20 cellular contexts compared by ENCODE assay signal in the genomic region with DNA sequence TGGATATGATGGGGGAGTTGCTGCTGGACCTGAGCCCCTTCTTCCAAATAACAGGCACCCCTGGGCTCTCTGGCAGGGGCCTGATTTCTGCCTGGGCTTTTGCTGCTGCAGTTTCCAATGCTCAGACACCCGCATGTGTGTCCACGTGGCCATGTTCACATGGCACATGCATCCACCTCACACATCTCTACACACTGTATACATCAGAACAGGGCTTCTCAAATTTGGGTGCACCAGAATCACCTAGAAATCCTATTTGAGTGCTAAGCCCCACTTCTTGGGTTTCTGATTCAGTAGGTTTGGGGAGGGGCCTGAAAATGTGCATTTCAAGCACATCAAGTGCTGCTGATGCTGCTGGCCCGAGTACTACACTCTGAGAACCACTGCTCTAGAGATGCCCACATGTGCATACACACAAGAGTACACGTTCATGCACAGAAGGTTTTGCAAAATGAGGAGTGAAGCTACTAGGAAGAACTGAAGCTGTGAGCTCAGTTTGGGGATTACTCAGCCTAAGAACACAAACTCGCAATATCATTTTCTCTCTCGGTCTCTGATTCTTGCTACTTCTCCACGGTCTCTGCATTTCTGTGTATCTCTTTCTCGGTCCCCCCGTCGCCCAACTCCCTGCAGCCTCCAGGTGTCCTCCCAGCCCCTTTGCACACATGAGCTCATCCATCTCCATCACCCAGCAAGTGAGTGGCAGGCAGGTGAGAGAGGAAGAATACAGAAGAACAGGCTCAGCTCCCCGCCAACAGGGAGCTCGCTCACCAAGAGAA.
DNase-seq lines count a peak whose midpoint lies in the region; ATAC-seq and TF ChIP-seq lines count a peak whose summit lies in the region.
"Had no signal": no experiment of that assay in that cellular context is flagged by ENCODE, and none has a peak within 500 bp of the region (broad histone marks: within the 10 kb centered on the region; RNA-seq: fewer than 3 reads in every experiment).

No MANE protein-coding gene starts in this region.

- peak; percentile 40 for ATAC-seq in GM18867 (IDR thresholded peaks at IDR 0.05; ENCODE audit: unreplicated experiment)
- ATAC-seq in GM21786 (IDR thresholded peaks at IDR 0.05; ENCODE audit: unreplicated experiment), result no peak
- ATAC-seq: stimulated activated naive CD8-positive, alpha-beta T cell treated with anti-CD3 and anti-CD28 coated beads, Interleukin-15, Interleukin-2, amounts not matched to agents 100 U/mL and 50 U/mL, for 24 hours had no signal

- peaks cover 9% of the 10 kb centered on the region for H3K27me3 Mint-ChIP-seq in nephron progenitor cell (ENCODE audit: low read depth, poor library complexity)
- H3K27me3 Mint-ChIP-seq: activated CD4-positive, alpha-beta memory T cell treated with anti-CD3 and anti-CD28 coated beads for 36 hours had no signal

- no peaks in the 10 kb centered on the region for H3K9me3 Mint-ChIP-seq in nephron progenitor cell
- H3K9me3 Mint-ChIP-seq: activated B cell treated with CpG ODN at 0.5 μM for 24 hours; activated CD4-positive, alpha-beta memory T cell treated with anti-CD3 and anti-CD28 coated beads for 36 hours; CD4-positive, alpha-beta memory T cell; dendritic cell treated with granulocyte-macrophage colony-stimulating factor and Interleukin-4, amounts not matched to agents 40 ng/mL and 50 ng/mL, for 4 days had no signal

- no peak for TF ChIP-seq CTCF in GM12865 (IDR thresholded peaks at IDR 0.05; ENCODE audit: insufficient read depth, low read depth, low read length, missing control alignments)
- TF ChIP-seq CTCF in nephron progenitor cell (IDR thresholded peaks at IDR 0.05), result no peak
- no peak for TF ChIP-seq CTCF in GM10248 (IDR thresholded peaks at IDR 0.05; ENCODE audit: control extremely low read depth, extremely low read depth, low read depth, missing control alignments)

- H3K4me1 Mint-ChIP-seq in nephron progenitor cell, result peaks cover 73% of the 10 kb centered on the region
- H3K4me1 Mint-ChIP-seq: activated B cell treated with CpG ODN at 0.5 μM for 24 hours; CD4-positive, alpha-beta memory T cell had no signal

- CTCF ChIA-PET in GM10248 (lab: Yijun Ruan, JAX), result interaction anchor here (0.7 to 1.2 kb wide), 4 partner anchors 13 to 116 kb away, joined by 3 read pairs; no protein-coding TSS in a partner anchor

- POLR2A ChIA-PET in GM10248 (lab: Yijun Ruan, JAX), result no interaction called here

- H3K4me3 Mint-ChIP-seq in nephron progenitor cell, result no peak overlapping the region
- H3K4me3 Mint-ChIP-seq: activated B cell treated with CpG ODN at 0.5 μM for 24 hours; activated CD4-positive, alpha-beta memory T cell treated with anti-CD3 and anti-CD28 coated beads for 36 hours; CD4-positive, alpha-beta memory T cell; dendritic cell treated with granulocyte-macrophage colony-stimulating factor and Interleukin-4, amounts not matched to agents 40 ng/mL and 50 ng/mL, for 4 days had no signal

- DNase-seq in GM12865 (ENCODE audit: low read depth) (peak; percentile 39), NCI-H146 (lab: John Stamatoyannopoulos, UW) (peak; percentile 47), kidney tubule cell (ENCODE audit: low spot score) (peak; percentile 26), nephron progenitor cell (no peak), GM10248 (ENCODE audit: extremely low spot score) (no peak)
- no peak for DNase-seq in stimulated activated CD4-positive, alpha-beta T cell treated with anti-CD3 and anti-CD28 coated beads, Interleukin-4, amount 100 ng/mL, for 1 hour
- DNase-seq: activated B cell treated with CpG ODN at 0.5 μM for 24 hours; activated CD4-positive, alpha-beta memory T cell treated with anti-CD3 and anti-CD28 coated beads for 36 hours; activated naive CD4-positive, alpha-beta T cell; CD4-positive, alpha-beta memory T cell; kidney; NCI-H1105; NCI-H2171; small intestine; stimulated activated naive CD8-positive, alpha-beta T cell treated with anti-CD3 and anti-CD28 coated beads, Interleukin-15, Interleukin-2, amounts not matched to agents 100 U/mL and 50 U/mL, for 24 hours; thyroid gland had no signal

- no peak overlapping the region for H3K27ac Mint-ChIP-seq in nephron progenitor cell
- H3K27ac Mint-ChIP-seq: activated B cell treated with CpG ODN at 0.5 μM for 24 hours; activated CD4-positive, alpha-beta memory T cell treated with anti-CD3 and anti-CD28 coated beads for 36 hours; CD4-positive, alpha-beta memory T cell; dendritic cell treated with granulocyte-macrophage colony-stimulating factor and Interleukin-4, amounts not matched to agents 40 ng/mL and 50 ng/mL, for 4 days had no signal

- no peaks in the 10 kb centered on the region for H3K36me3 Mint-ChIP-seq in nephron progenitor cell (ENCODE audit: low read depth)
- H3K36me3 Mint-ChIP-seq: activated CD4-positive, alpha-beta memory T cell treated with anti-CD3 and anti-CD28 coated beads for 36 hours; CD4-positive, alpha-beta memory T cell had no signal

- H3K4me3 ChIP-seq in GM12865 (ENCODE audit: low read depth, low read length), result no peak overlapping the region
- H3K4me3 ChIP-seq: adrenal gland, thyroid gland had no signal

Comparison
In these comparisons a context has a peak if more than half of its experiments do, and no peak if none do; other contexts are left out.
1. DNase-seq: peak in GM12865 (single experiment), NCI-H146 (single experiment) and kidney tubule cell (single experiment); none in nephron progenitor cell (single experiment), stimulated activated CD4-positive, alpha-beta T cell treated with anti-CD3 and anti-CD28 coated beads, Interleukin-4, amount 100 ng/mL, for 1 hour (single experiment) and GM10248 (single experiment).